8 cellular contexts compared by ENCODE assay signal in the genomic region with DNA sequence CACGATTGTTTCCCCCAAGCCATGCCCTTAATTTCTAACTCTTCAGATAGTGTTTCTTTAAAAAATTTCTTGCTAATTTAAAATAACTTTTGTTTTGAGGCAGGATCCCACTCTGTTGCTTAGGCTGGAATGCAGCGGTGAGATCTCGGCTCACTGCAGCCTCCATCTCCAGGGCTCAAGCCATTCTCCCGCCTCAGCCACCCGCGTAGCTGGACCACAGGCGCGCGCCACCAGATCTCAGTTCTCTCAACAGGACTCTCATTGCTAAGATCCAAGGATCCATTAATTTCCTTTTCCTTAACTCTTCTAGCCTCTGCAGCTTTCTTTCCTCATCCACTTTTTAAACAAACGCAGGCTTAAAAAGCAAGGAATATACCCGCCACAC. TPM values are rescaled to one million over a fixed set of nuclear protein-coding genes. Genes with fewer than 3 reads are reported as not detected.
A peak's percentile ranks its signal among the peaks of the same experiment; 100 is the strongest.
DNase-seq lines count a peak whose midpoint lies in the region; ATAC-seq, FAIRE-seq and TF ChIP-seq lines count a peak whose summit lies in the region.

No MANE protein-coding gene starts in this region.

- CTCF ChIA-PET in GM12878 (lab: Yijun Ruan, JAX): interaction anchor here (0.6 to 3.5 kb wide), 18 partner anchors 11 to 668 kb away, joined by 3 to 36 read pairs (median 4); a partner anchor contains a TSS

- intact Hi-C loops in GM12878 (cut with micrococcal nuclease; ENCODE audit: unreplicated experiment): loop anchor here (1.0 to 10.0 kb wide), 3 partner anchors 42 to 589 kb away; a partner anchor contains a TSS
- intact Hi-C loops in transverse colon (cut with DNase I; ENCODE audit: low total_unique reads): no loop called here

- H3K27ac ChIP-seq in GM12878 (ENCODE audit: control insufficient read depth, insufficient read depth) (peak overlapping the region; percentile 95), liver (ENCODE audit: low read depth in 1 of 2, low read length in 2 of 2) (peak overlapping the region; percentile 90 to 93), transverse colon (peak overlapping the region; percentile 92 to 98 (median 96))

- peak overlapping the region; percentile 71 for H3K4me2 ChIP-seq in GM12878 (ENCODE audit: control insufficient read depth, insufficient read depth)

- H3K9ac ChIP-seq in GM12878 (ENCODE audit: control insufficient read depth, insufficient read depth, low read length) (peak overlapping the region; percentile 99), liver (ENCODE audit: low read depth in 1 of 2, low read length in 2 of 2) (peak overlapping the region; percentile 42 to 83)

- H3K36me3 ChIP-seq in GM12878 (ENCODE audit: control insufficient read depth in 2 of 2, insufficient read depth in 2 of 2, low read length in 1 of 2): peaks cover 0 to 10% of the 10 kb centered on the region in 2 experiments; a peak in 1 of 4 replicates
- H3K36me3 ChIP-seq in liver (ENCODE audit: control insufficient read depth in 4 of 4, insufficient read depth in 3 of 4, low read depth in 1 of 4, low read length in 3 of 4): peaks cover 2 to 3% (median 2%) of the 10 kb centered on the region in 4 donors
- peaks cover 0 to 6% (median 0%) of the 10 kb centered on the region in 4 donors for H3K36me3 ChIP-seq in transverse colon

- TF ChIP-seq EP300 in GM12878 (IDR thresholded peaks at IDR 0.05; ENCODE audit: borderline replicate concordance in 1 of 2, control insufficient read depth in 1 of 2, low read depth in 2 of 2, low read length in 2 of 2): no peak
- TF ChIP-seq EP300 in transverse colon (IDR thresholded peaks at IDR 0.05; ENCODE audit: low read depth): no peak

- H4K20me1 ChIP-seq in GM12878 (ENCODE audit: control insufficient read depth, insufficient read depth): 0 out of 2 replicates have a peak, but pooled peaks cover 3% of the 10 kb centered on the region

- TSS peak; percentile 86 for BruUV-seq in GM12878 (replicated peaks; lab: Mats Ljungman, UMichigan)

- POLR2A ChIA-PET in GM12878 (lab: Charles Lee): interaction anchor here (0.5 to 5.2 kb wide), 9 partner anchors 9 to 352 kb away, joined by 3 to 85 read pairs (median 4); a partner anchor contains a TSS

- H3K4me1 ChIP-seq in GM12878 (ENCODE audit: control insufficient read depth, insufficient read depth, low read length) (no peaks in the 10 kb centered on the region; the same call in 1 of the 2 replicates), liver (ENCODE audit: control insufficient read depth in 4 of 4, insufficient read depth in 4 of 4, low read length in 3 of 4) (peaks cover 6 to 27% (median 17%) of the 10 kb centered on the region in 4 donors), transverse colon (peaks cover 19 to 33% (median 30%) of the 10 kb centered on the region in 4 donors)

- in situ Hi-C loops in GM12878 (cut with MboI): no loop called here
- in situ Hi-C loops in transverse colon (cut with MboI; ENCODE audit: low pct_ligation_motif_present in 1 of 4, low pct_unique_long_range_greater_than_20kb in 1 of 4, low sequenced_read_pairs in 3 of 4): loop anchor here in 1 of 4 donors (25.0 kb wide), 1 partner anchor 704 kb away; a partner anchor contains a TSS

- TF ChIP-seq CTCF in AG10803 (conservative IDR thresholded peaks at IDR 0.05; ENCODE audit: low read length): no peak
- TF ChIP-seq CTCF in GM12878 (IDR thresholded peaks at IDR 0.05 in 2 of 3, conservative IDR thresholded peaks at IDR 0.05 in 1 of 3; ENCODE audit: control insufficient read depth in 2 of 3, extremely low read depth in 1 of 3, insufficient read depth in 1 of 3, low read depth in 3 of 3, low read length in 3 of 3): peak in 1 of 3 experiments; percentile 12; a peak in 1 of 6 replicates
- no peak for TF ChIP-seq CTCF in liver (IDR thresholded peaks at IDR 0.05; ENCODE audit: low read depth, low read length, missing input control)
- TF ChIP-seq CTCF in transverse colon (IDR thresholded peaks at IDR 0.05): peak in 1 of 5 experiments; percentile 29

- H2AFZ ChIP-seq in GM12878 (ENCODE audit: control insufficient read depth, low read depth, low read length): peak overlapping the region; percentile 74

- peak overlapping the region; percentile 96 for H3K4me3 ChIP-seq in AG10803 (ENCODE audit: low read length)
- H3K4me3 ChIP-seq in GM12878: peak overlapping the region; percentile 80
- peak overlapping the region; percentile 88 to 98 (median 91) for H3K4me3 ChIP-seq in liver (ENCODE audit: low read depth in 1 of 3, low read length in 3 of 3)
- peak overlapping the region; percentile 70 to 77 (median 73) for H3K4me3 ChIP-seq in transverse colon

- 3% methylated on average over 11 of the region's 11 CpGs for WGBS in GM12878 (ENCODE audit: insufficient coverage, insufficient replicate concordance, low lambda C conversion rate, missing lambda C conversion rate)
- 2% methylated on average over 11 of the region's 11 CpGs for WGBS in liver
- 0% methylated on average over 9 to 11 of the region's 11 CpGs for WGBS in transverse colon (ENCODE audit: low coverage in 1 of 2), 2 donors

- TF ChIP-seq POLR2A in GM12878 (IDR thresholded peaks at IDR 0.05; ENCODE audit: low read depth, low read length) (no peak), transverse colon (IDR thresholded peaks at IDR 0.05) (no peak)

- TF ChIP-seq RAD21 in GM12878 (IDR thresholded peaks at IDR 0.05; ENCODE audit: insufficient read depth, low read depth, low read length) (no peak), liver (IDR thresholded peaks at IDR 0.05) (no peak)

- no peak for FAIRE-seq in GM12878 (lab: Jason Lieb, UNC)

- ATAC-seq in GM19467 (IDR thresholded peaks at IDR 0.05; ENCODE audit: unreplicated experiment): peak; percentile 44
- ATAC-seq in HG03469 (IDR thresholded peaks at IDR 0.05; ENCODE audit: unreplicated experiment): peak; percentile 23
- ATAC-seq in GM12878: peak; percentile 61

- H3K27me3 ChIP-seq in GM12878 (replicated peaks in 1 of 2; ENCODE audit: control insufficient read depth in 2 of 2, insufficient read depth in 2 of 2, low read length in 1 of 2) (no peaks in the 10 kb centered on the region), liver (ENCODE audit: control insufficient read depth in 4 of 4, insufficient read depth in 4 of 4, low read length in 3 of 4) (no peaks in the 10 kb centered on the region), transverse colon (no peaks in the 10 kb centered on the region)

- DNase-seq in AG10803 (ENCODE audit: low read depth) (no peak), GM12878 (ENCODE audit: low read depth, low spot score) (no peak), transverse colon (no peak), SK-N-DZ (ENCODE audit: low spot score) (no peak)
- DNase-seq in effector CD8-positive, alpha-beta T cell (lab: John Stamatoyannopoulos, UW): no peak

- H3K9me3 ChIP-seq in GM12878 (replicated peaks; ENCODE audit: control insufficient read depth, insufficient read depth, low read length): no peaks in the 10 kb centered on the region
- H3K9me3 ChIP-seq in liver (ENCODE audit: control insufficient read depth in 4 of 4, low read length in 3 of 4): no peaks in the 10 kb centered on the region
- H3K9me3 ChIP-seq in transverse colon: no peaks in the 10 kb centered on the region

- SMC1A ChIA-PET in GM12878 (lab: Charles Lee; ENCODE audit: uncharacterized antibody, unreplicated experiment): interaction anchor here (0.7 to 4.9 kb wide), 14 partner anchors 16 to 549 kb away, joined by 3 to 74 read pairs (median 4); a partner anchor contains a TSS

- peaks cover 50% of the 10 kb centered on the region for H3K79me2 ChIP-seq in GM12878 (ENCODE audit: control insufficient read depth, insufficient read depth, low read length)

- RAD21 ChIA-PET in GM12878 (lab: Charles Lee; ENCODE audit: unreplicated experiment): interaction anchor here (0.5 to 2.9 kb wide), 12 partner anchors 27 to 673 kb away, joined by 3 to 40 read pairs (median 4); a partner anchor contains a TSS

RNA-seq across cellular contexts. Expression of a gene that starts 0.3 kb away (rescaled TPM):
- total RNA-seq in GM12878 (2013; cell fraction: nucleolus; rRNA removed): 97.7 and 110 TPM in 2 replicates
- 27.8 and 30.8 TPM in 2 replicates for total RNA-seq in GM12878 (2014; rRNA removed)
- 29.2 and 30.8 TPM in 2 replicates for total RNA-seq in GM12878 (2014; rRNA removed; fragmentation: Illumina TruSeq; extraction: Trizol)
- 34.9 and 38.7 TPM in 2 replicates for total RNA-seq in GM12878 (2021)
- polyA plus RNA-seq in GM12878 (2011; ENCODE audit: low read depth): 6.8 TPM
- polyA plus RNA-seq in GM12878 (2011; rRNA removed): 23.3 and 28.3 TPM in 2 replicates
- 10.9 and 13.4 TPM in 2 replicates for polyA plus RNA-seq in GM12878 (2011; cell fraction: cytosol; rRNA removed)
- 28.1 and 30.9 TPM in 2 replicates for polyA plus RNA-seq in GM12878 (2011; cell fraction: nucleus; rRNA removed)
- polyA plus RNA-seq in GM12878 (2012): 8.1 and 13.2 TPM in 2 replicates
- 28.8 and 36.1 TPM in 2 replicates for polyA plus RNA-seq in GM12878 (2014; fragmentation: Illumina TruSeq; extraction: Trizol)
- 10 to 100 TPM in 1 of 2 experiments, 1 to 10 TPM in 1; 7.3 to 12.4 TPM for polyA plus RNA-seq in GM12878 (2014; fragmentation: Nextera tagmentation; extraction: Ambion mirVana)
- polyA plus RNA-seq in GM12878 (2014; rRNA removed): 23.2 and 25.9 TPM in 2 replicates
- polyA plus RNA-seq in GM12878 (2016; fragmentation: Nextera tagmentation; extraction: Ambion mirVana): 10 to 100 TPM; 30.0 to 32.1 TPM
- polyA minus RNA-seq in GM12878 (2011; rRNA and poly(A)+ RNA removed): 20.8 and 33.4 TPM in 2 replicates
- 12.6 and 12.7 TPM in 2 replicates for polyA minus RNA-seq in GM12878 (2011; cell fraction: cytosol; rRNA and poly(A)+ RNA removed)
- polyA minus RNA-seq in GM12878 (2011; cell fraction: nucleus; rRNA and poly(A)+ RNA removed): 35.5 and 66.6 TPM in 2 replicates
- 10 to 100 TPM; 10.0 to 12.7 TPM for total RNA-seq in liver
- 1 to 10 TPM; 2.8 to 5.0 TPM for polyA plus RNA-seq in liver
- total RNA-seq in transverse colon: 10 to 100 TPM; 17.1 to 29.1 (median 25.1) TPM
- polyA plus RNA-seq in SK-N-DZ (2014; cell fraction: cytosol; rRNA removed): 46.3 and 60.8 TPM in 2 replicates
- 72.9 and 74.9 TPM in 2 replicates for polyA plus RNA-seq in SK-N-DZ (2014; cell fraction: nucleus; rRNA removed)

RNA-seq across cellular contexts. Expression of a gene that starts 42.3 kb away (rescaled TPM):
- 53.1 and 63.8 TPM in 2 replicates for total RNA-seq in GM12878 (2013; cell fraction: nucleolus; rRNA removed)
- total RNA-seq in GM12878 (2014; rRNA removed): 15.1 and 22.1 TPM in 2 replicates
- total RNA-seq in GM12878 (2014; rRNA removed; fragmentation: Illumina TruSeq; extraction: Trizol): 22.5 and 23.6 TPM in 2 replicates
- total RNA-seq in GM12878 (2021): 15.2 and 19.1 TPM in 2 replicates
- polyA plus RNA-seq in GM12878 (2011; ENCODE audit: low read depth): 12.3 TPM
- 32.3 and 58.3 TPM in 2 replicates for polyA plus RNA-seq in GM12878 (2011; rRNA removed)
- 10.6 and 15.4 TPM in 2 replicates for polyA plus RNA-seq in GM12878 (2011; cell fraction: cytosol; rRNA removed)
- 11.7 and 12.5 TPM in 2 replicates for polyA plus RNA-seq in GM12878 (2011; cell fraction: nucleus; rRNA removed)
- 14.5 and 18.4 TPM in 2 replicates for polyA plus RNA-seq in GM12878 (2012)
- polyA plus RNA-seq in GM12878 (2014; fragmentation: Illumina TruSeq; extraction: Trizol): 26.2 and 33.2 TPM in 2 replicates
- polyA plus RNA-seq in GM12878 (2014; fragmentation: Nextera tagmentation; extraction: Ambion mirVana): 10 to 100 TPM; 31.3 to 31.5 TPM
- 15.9 and 19.2 TPM in 2 replicates for polyA plus RNA-seq in GM12878 (2014; rRNA removed)
- 10 to 100 TPM; 27.4 to 30.4 TPM for polyA plus RNA-seq in GM12878 (2016; fragmentation: Nextera tagmentation; extraction: Ambion mirVana)
- polyA minus RNA-seq in GM12878 (2011; rRNA and poly(A)+ RNA removed): 16.4 and 109 TPM in 2 replicates
- 6.9 and 7.2 TPM in 2 replicates for polyA minus RNA-seq in GM12878 (2011; cell fraction: cytosol; rRNA and poly(A)+ RNA removed)
- polyA minus RNA-seq in GM12878 (2011; cell fraction: nucleus; rRNA and poly(A)+ RNA removed): 6.8 and 10.5 TPM in 2 replicates
- total RNA-seq in liver: 100 to 1,000 TPM in 1 of 2 donors, 10 to 100 TPM in 1; 79.8 to 154 TPM
- polyA plus RNA-seq in liver: 100 to 1,000 TPM in 1 of 2 donors, 10 to 100 TPM in 1; 60.8 to 148 TPM
- 100 to 1,000 TPM in 2 of 4 donors, 10 to 100 TPM in 2; 33.3 to 160 (median 105) TPM for total RNA-seq in transverse colon
- 37.7 and 50.3 TPM in 2 replicates for polyA plus RNA-seq in SK-N-DZ (2014; cell fraction: cytosol; rRNA removed)
- polyA plus RNA-seq in SK-N-DZ (2014; cell fraction: nucleus; rRNA removed): 33.5 and 44.9 TPM in 2 replicates

RNA-seq across cellular contexts. Expression of a gene that starts 42.5 kb away (rescaled TPM):
- 793 and 868 TPM in 2 replicates for total RNA-seq in GM12878 (2013; cell fraction: nucleolus; rRNA removed)
- total RNA-seq in GM12878 (2014; rRNA removed) (191 and 254 TPM in 2 replicates), GM12878 (2014; rRNA removed; fragmentation: Illumina TruSeq; extraction: Trizol) (301 and 314 TPM in 2 replicates), GM12878 (2021) (180 and 206 TPM in 2 replicates), liver (10 to 100 TPM; 31.5 to 97.7 TPM), transverse colon (100 to 1,000 TPM; 105 to 444 (median 166) TPM)
- polyA plus RNA-seq in GM12878 (2011; ENCODE audit: low read depth): 109 TPM
- polyA plus RNA-seq in GM12878 (2011; rRNA removed) (224 and 373 TPM in 2 replicates), GM12878 (2014; fragmentation: Illumina TruSeq; extraction: Trizol) (270 and 380 TPM in 2 replicates), GM12878 (2014; fragmentation: Nextera tagmentation; extraction: Ambion mirVana) (100 to 1,000 TPM; 112 to 181 TPM), GM12878 (2014; rRNA removed) (179 and 220 TPM in 2 replicates), GM12878 (2016; fragmentation: Nextera tagmentation; extraction: Ambion mirVana) (100 to 1,000 TPM; 101 to 110 TPM), liver (10 to 100 TPM; 18.2 to 27.9 TPM)
- 52.9 and 55.8 TPM in 2 replicates for polyA plus RNA-seq in GM12878 (2011; cell fraction: cytosol; rRNA removed)
- polyA plus RNA-seq in GM12878 (2011; cell fraction: nucleus; rRNA removed): 359 and 420 TPM in 2 replicates
- polyA plus RNA-seq in GM12878 (2012): 132 and 157 TPM in 2 replicates
- polyA minus RNA-seq in GM12878 (2011; rRNA and poly(A)+ RNA removed): 91.2 and 125 TPM in 2 replicates
- polyA minus RNA-seq in GM12878 (2011; cell fraction: cytosol; rRNA and poly(A)+ RNA removed): 60.7 and 72.5 TPM in 2 replicates
- 233 and 316 TPM in 2 replicates for polyA minus RNA-seq in GM12878 (2011; cell fraction: nucleus; rRNA and poly(A)+ RNA removed)
- polyA plus RNA-seq in SK-N-DZ (2014; cell fraction: cytosol; rRNA removed): 213 and 236 TPM in 2 replicates
- polyA plus RNA-seq in SK-N-DZ (2014; cell fraction: nucleus; rRNA removed): 1,288 and 1,293 TPM in 2 replicates
